8 cellular contexts compared by ENCODE assay signal in the genomic region with DNA sequence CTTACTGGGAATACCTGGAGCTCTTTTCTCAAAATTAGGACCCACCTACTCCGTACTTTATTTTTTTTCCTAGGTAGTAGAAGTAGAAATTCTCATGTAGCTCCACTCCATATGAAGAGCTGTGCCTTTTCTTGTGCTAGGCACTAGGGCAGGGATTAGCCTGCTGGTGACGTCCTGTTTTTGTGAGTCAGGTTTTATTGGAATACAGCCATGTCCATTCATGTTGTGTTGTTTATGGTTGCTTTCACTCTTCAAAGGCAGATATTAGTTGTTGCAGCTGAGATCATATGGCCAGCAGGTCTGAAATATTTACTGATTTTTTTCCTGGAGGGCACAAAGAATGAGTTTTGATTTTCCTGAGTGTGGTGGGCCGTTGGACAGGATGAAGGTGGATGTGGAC. TPM values are rescaled to one million over a fixed set of nuclear protein-coding genes. Genes with fewer than 3 reads are reported as not detected.
A peak's percentile ranks its signal among the peaks of the same experiment; 100 is the strongest.
DNase-seq lines count a peak whose midpoint lies in the region; ATAC-seq and TF ChIP-seq lines count a peak whose summit lies in the region.

No MANE protein-coding gene starts in this region.

- H3K4me3 ChIP-seq in LNCaP clone FGC (ENCODE audit: low read depth, low read length) (no peak overlapping the region), mesodermal cell (ENCODE audit: extremely low read depth, insufficient read depth, low read length, poor library complexity, severe bottlenecking) (no peak overlapping the region), gastroesophageal sphincter (no peak overlapping the region), neural progenitor cell (no peak overlapping the region)

- H3K4me1 Mint-ChIP-seq in chondrocyte (ENCODE audit: low read depth) (peaks cover 36% of the 10 kb centered on the region), neural progenitor cell (no peaks in the 10 kb centered on the region)

- DNase-seq in Daoy (ENCODE audit: low read depth) (peak; percentile 32), LNCaP clone FGC (ENCODE audit: low read depth) (peak; percentile 31), chondrocyte (ENCODE audit: low spot score) (no peak), NCI-H1417 treated with DMSO at 0.1 percent for 48 hours (lab: John Stamatoyannopoulos, UW) (no peak), neural progenitor cell (ENCODE audit: low spot score) (no peak)

- H3K27ac Mint-ChIP-seq in chondrocyte (ENCODE audit: unreplicated experiment): peak overlapping the region; percentile 74
- H3K27ac Mint-ChIP-seq in neural progenitor cell: no peak overlapping the region

- H3K36me3 Mint-ChIP-seq in chondrocyte (ENCODE audit: low read depth) (no peaks in the 10 kb centered on the region), neural progenitor cell (peaks cover 50% of the 10 kb centered on the region)

- no peak overlapping the region for H3K9ac ChIP-seq in neural progenitor cell

- TF ChIP-seq EP300 in gastroesophageal sphincter (IDR thresholded peaks at IDR 0.05): no peak

- H3K4me2 ChIP-seq in neural progenitor cell: no peak overlapping the region

- H3K9me3 ChIP-seq in mesodermal cell (ENCODE audit: control insufficient read depth, low read length) (peaks cover 11% of the 10 kb centered on the region), gastroesophageal sphincter (peaks cover 0 to 9% (median 0%) of the 10 kb centered on the region in 3 donors), neural progenitor cell (ENCODE audit: low read depth) (no peaks in the 10 kb centered on the region)

- 88 to 90% methylated on average over 1 to 2 of the region's 3 CpGs for WGBS in mesodermal cell (ENCODE audit: insufficient coverage in 2 of 2), 2 experiments
- 52 to 58% methylated on average over 2 of the region's 3 CpGs for WGBS in gastroesophageal sphincter (ENCODE audit: low coverage in 1 of 2), 2 donors

- peaks cover 14% of the 10 kb centered on the region for H3K9me3 Mint-ChIP-seq in chondrocyte (ENCODE audit: low read depth)
- H3K9me3 Mint-ChIP-seq in neural progenitor cell: peaks cover 45% of the 10 kb centered on the region

- H3K4me1 ChIP-seq in mesodermal cell (ENCODE audit: control insufficient read depth, insufficient read depth, low read length, poor library complexity, severe bottlenecking) (peaks cover 28% of the 10 kb centered on the region), gastroesophageal sphincter (peaks cover 8 to 49% (median 10%) of the 10 kb centered on the region in 3 donors), neural progenitor cell (peaks cover 16% of the 10 kb centered on the region)

- no peak for TF ChIP-seq POLR2A in gastroesophageal sphincter (IDR thresholded peaks at IDR 0.05)

- H3K79me2 ChIP-seq in neural progenitor cell (ENCODE audit: low read depth): peaks cover 100% of the 10 kb centered on the region

- H3K27me3 Mint-ChIP-seq in chondrocyte (ENCODE audit: low read depth) (no peaks in the 10 kb centered on the region), neural progenitor cell (ENCODE audit: insufficient read depth, low read depth) (no peaks in the 10 kb centered on the region)

- H3F3A ChIP-seq in neural progenitor cell (ENCODE audit: low read depth): no peaks in the 10 kb centered on the region

- H4K20me1 ChIP-seq in neural progenitor cell (ENCODE audit: low read depth): peaks cover 68% of the 10 kb centered on the region

- H3K36me3 ChIP-seq in mesodermal cell (ENCODE audit: control insufficient read depth, insufficient read depth, low read length) (peaks cover 9% of the 10 kb centered on the region), gastroesophageal sphincter (peaks cover 0 to 4% of the 10 kb centered on the region in 2 donors), neural progenitor cell (peaks cover 5% of the 10 kb centered on the region)

- H3K4me3 Mint-ChIP-seq in chondrocyte (ENCODE audit: unreplicated experiment): no peak overlapping the region
- H3K4me3 Mint-ChIP-seq in neural progenitor cell: no peak overlapping the region

- ATAC-seq in gastroesophageal sphincter: no peak
- ATAC-seq in HG02798 (IDR thresholded peaks at IDR 0.05; ENCODE audit: poor library complexity, unreplicated experiment): no peak

- no peak for TF ChIP-seq CTCF in LNCaP clone FGC (IDR thresholded peaks at IDR 0.05; ENCODE audit: control insufficient read depth, extremely low read depth, insufficient read depth)
- no peak for TF ChIP-seq CTCF in chondrocyte (IDR thresholded peaks at IDR 0.05)
- no peak for TF ChIP-seq CTCF in gastroesophageal sphincter (IDR thresholded peaks at IDR 0.05)
- TF ChIP-seq CTCF in neural progenitor cell (IDR thresholded peaks at IDR 0.05): no peak

- peak overlapping the region; percentile 39 for H3K27ac ChIP-seq in mesodermal cell (ENCODE audit: low read depth, low read length, severe bottlenecking)
- H3K27ac ChIP-seq in gastroesophageal sphincter: no peak overlapping the region
- no peak overlapping the region for H3K27ac ChIP-seq in neural progenitor cell

- no peaks in the 10 kb centered on the region for H3K27me3 ChIP-seq in gastroesophageal sphincter
- no peaks in the 10 kb centered on the region for H3K27me3 ChIP-seq in neural progenitor cell

- no peak overlapping the region for H2AFZ ChIP-seq in neural progenitor cell (replicated peaks)

RNA-seq across cellular contexts. Expression of a gene that starts 20.5 kb away (rescaled TPM):
- total RNA-seq in Daoy (2014; rRNA removed; shearing (Covaris generic)): 91.5 and 97.2 TPM in 2 replicates
- total RNA-seq in chondrocyte: 44.0 to 53.7 TPM (median 46.1 TPM) in 3 replicates
- 105 TPM for polyA plus RNA-seq in mesodermal cell (2013, experiment 1 of 2)
- 103 TPM for polyA plus RNA-seq in mesodermal cell (2013, experiment 2 of 2)
- total RNA-seq in gastroesophageal sphincter: 10 to 100 TPM; 55.5 to 80.8 (median 68.4) TPM
- total RNA-seq in neural progenitor cell (ENCODE audit: low replicate concordance): 170 and 239 TPM in 2 replicates

Comparison
In these comparisons a context has a peak if more than half of its experiments do, and no peak if none do; other contexts are left out.
1. DNase-seq: peak in Daoy (single experiment) and LNCaP clone FGC (single experiment); none in chondrocyte (single experiment), NCI-H1417 treated with DMSO at 0.1 percent for 48 hours (single experiment) and neural progenitor cell (single experiment).